Comparison of ENCODE assay signal across 9 cellular contexts in genomic region chr10:112953760-112954159, GRCh38. TPM values are rescaled to one million over a fixed set of nuclear protein-coding genes. Genes with fewer than 3 reads are reported as not detected.
DNase-seq lines count a peak whose midpoint lies in the region; ATAC-seq and TF ChIP-seq lines count a peak whose summit lies in the region.
"Had no signal": no experiment of that assay in that cellular context is flagged by ENCODE, and none has a peak within 500 bp of the region (broad histone marks: within the 10 kb centered on the region; RNA-seq: fewer than 3 reads in every experiment).

No MANE protein-coding gene starts in this region.

- POLR2A ChIA-PET in activated CD4-positive, alpha-beta T cell treated with anti-CD3 and anti-CD28 coated beads, Interleukin-2, amount 10 ng/mL, durations not matched to agents 7 days and 5 days (lab: Charles Lee): no interaction called here

- TF ChIP-seq CTCF in AG10803 (conservative IDR thresholded peaks at IDR 0.05; ENCODE audit: low read length) (no peak), nephron progenitor cell (IDR thresholded peaks at IDR 0.05) (no peak)

- peaks cover 2% of the 10 kb centered on the region; the same call in 1 of the 2 replicates for H3K36me3 ChIP-seq in MG63

- no peak for ATAC-seq in left lobe of liver
- no peak for ATAC-seq in HG02763 (IDR thresholded peaks at IDR 0.05; ENCODE audit: unreplicated experiment)
- ATAC-seq: activated CD4-positive, alpha-beta T cell treated with anti-CD3 and anti-CD28 coated beads for 36 hours had no signal

- no peaks in the 10 kb centered on the region for H3K9me3 Mint-ChIP-seq in nephron progenitor cell
- no peaks in the 10 kb centered on the region for H3K9me3 Mint-ChIP-seq in activated CD4-positive, alpha-beta T cell treated with anti-CD3 and anti-CD28 coated beads, Interleukin-2, amount 10 ng/mL, durations not matched to agents 7 days and 5 days

- H3K4me3 Mint-ChIP-seq in nephron progenitor cell: peak overlapping the region; percentile 93
- H3K4me3 Mint-ChIP-seq in activated CD4-positive, alpha-beta T cell treated with anti-CD3 and anti-CD28 coated beads, Interleukin-2, amount 10 ng/mL, durations not matched to agents 7 days and 5 days: no peak overlapping the region
- H3K4me3 Mint-ChIP-seq: activated CD4-positive, alpha-beta T cell treated with anti-CD3 and anti-CD28 coated beads for 36 hours had no signal

- H3K36me3 Mint-ChIP-seq in nephron progenitor cell (ENCODE audit: low read depth): no peaks in the 10 kb centered on the region
- peaks cover 1% of the 10 kb centered on the region for H3K36me3 Mint-ChIP-seq in activated CD4-positive, alpha-beta T cell treated with anti-CD3 and anti-CD28 coated beads, Interleukin-2, amount 10 ng/mL, durations not matched to agents 7 days and 5 days (ENCODE audit: low read depth)

- H3K27me3 Mint-ChIP-seq in nephron progenitor cell (ENCODE audit: low read depth, poor library complexity): no peaks in the 10 kb centered on the region
- H3K27me3 Mint-ChIP-seq in activated CD4-positive, alpha-beta T cell treated with anti-CD3 and anti-CD28 coated beads, Interleukin-2, amount 10 ng/mL, durations not matched to agents 7 days and 5 days: peaks cover 87% of the 10 kb centered on the region

- DNase-seq in AG10803 (ENCODE audit: low read depth) (peak; percentile 72), MG63 (no peak), epithelial cell of prostate (ENCODE audit: low read depth, low spot score) (no peak), nephron progenitor cell (no peak), left lobe of liver (ENCODE audit: low spot score) (no peak), NCI-H2029 (lab: John Stamatoyannopoulos, UW) (no peak)
- DNase-seq in activated CD4-positive, alpha-beta T cell treated with anti-CD3 and anti-CD28 coated beads, Interleukin-2, amount 10 ng/mL, durations not matched to agents 7 days and 5 days: no peak
- DNase-seq: activated CD4-positive, alpha-beta T cell treated with anti-CD3 and anti-CD28 coated beads for 36 hours had no signal

- no peaks in the 10 kb centered on the region for H3K27me3 ChIP-seq in MG63

- peak overlapping the region; percentile 90 for H3K27ac ChIP-seq in epithelial cell of prostate

- H3K9me3 ChIP-seq in MG63: no peaks in the 10 kb centered on the region

- H3K4me3 ChIP-seq in AG10803 (ENCODE audit: low read length) (peak overlapping the region; percentile 90), MG63 (peak overlapping the region; percentile 63)

- peaks cover 65% of the 10 kb centered on the region for H3K4me1 Mint-ChIP-seq in nephron progenitor cell
- H3K4me1 Mint-ChIP-seq in activated CD4-positive, alpha-beta T cell treated with anti-CD3 and anti-CD28 coated beads, Interleukin-2, amount 10 ng/mL, durations not matched to agents 7 days and 5 days: peaks cover 17% of the 10 kb centered on the region

- H3K27ac Mint-ChIP-seq in nephron progenitor cell: peak overlapping the region; percentile 97
- H3K27ac Mint-ChIP-seq in activated CD4-positive, alpha-beta T cell treated with anti-CD3 and anti-CD28 coated beads, Interleukin-2, amount 10 ng/mL, durations not matched to agents 7 days and 5 days: no peak overlapping the region
- H3K27ac Mint-ChIP-seq: activated CD4-positive, alpha-beta T cell treated with anti-CD3 and anti-CD28 coated beads for 36 hours had no signal

- CTCF ChIA-PET in activated CD4-positive, alpha-beta T cell treated with anti-CD3 and anti-CD28 coated beads, Interleukin-2, amount 10 ng/mL, durations not matched to agents 7 days and 5 days (lab: Charles Lee): interaction anchor here (0.7 kb wide), 1 partner anchor 11 kb away, joined by 3 read pairs; no protein-coding TSS in a partner anchor

RNA-seq across cellular contexts. Expression of gene TCF7L2, which starts 3.7 kb away (rescaled TPM):
- 0.89 TPM in 1 of 2 replicates, not detected in the other for total RNA-seq in MG63 (2014; rRNA removed; shearing (Covaris generic); ENCODE audit: low replicate concordance)
- total RNA-seq in left lobe of liver: 18.7 TPM
- under 1 TPM; 0.60 to 0.81 TPM for total RNA-seq in activated CD4-positive, alpha-beta T cell treated with anti-CD3 and anti-CD28 coated beads, Interleukin-2, amount 10 ng/mL, durations not matched to agents 7 days and 5 days

Comparison
In these comparisons a context has a peak if more than half of its experiments do, and no peak if none do; other contexts are left out.
1. RNA of gene TCF7L2, which starts 3.7 kb away (total RNA-seq): 18.7 TPM in left lobe of liver (single experiment); 0.89 TPM in MG63 and 0.60 to 0.81 TPM in activated CD4-positive, alpha-beta T cell treated with anti-CD3 and anti-CD28 coated beads, Interleukin-2, amount 10 ng/mL, durations not matched to agents 7 days and 5 days; every median in the first group is over 10 times any median in the second.